8 cellular contexts compared by ENCODE assay signal in genomic region chr6:47247227-47247797, GRCh38.
DNase-seq lines count a peak whose midpoint lies in the region; ATAC-seq and TF ChIP-seq lines count a peak whose summit lies in the region.

No MANE protein-coding gene starts in this region.

- WGBS in endodermal cell (ENCODE audit: insufficient coverage in 1 of 2, insufficient read length in 1 of 2), 2 experiments, result 86 to 93% methylated on average over 2 of the region's 2 CpGs

- H3K4me1 ChIP-seq in endodermal cell (ENCODE audit: control insufficient read depth, insufficient read depth, low read length), result peaks cover 20% of the 10 kb centered on the region

- H3K4me3 ChIP-seq in endodermal cell (ENCODE audit: low read length), result no peak overlapping the region

- H3K27ac Mint-ChIP-seq in mesothelial cell of epicardium (peak overlapping the region; percentile 40), endodermal cell (no peak overlapping the region)

- H3K4me1 Mint-ChIP-seq in mesothelial cell of epicardium (peaks cover 23% of the 10 kb centered on the region), endodermal cell (peaks cover 49% of the 10 kb centered on the region)

- H3K9ac ChIP-seq in endodermal cell (ENCODE audit: extremely low read depth, low read length, poor library complexity, severe bottlenecking), result no peak overlapping the region

- peak; percentile 85 for DNase-seq in DMS153 treated with DMSO at 0.1 percent for 48 hours (lab: John Stamatoyannopoulos, UW; ENCODE audit: unreplicated experiment)
- DNase-seq in KBM-7, result peak; percentile 67
- peak; percentile 27 for DNase-seq in SK-N-DZ (ENCODE audit: low spot score)
- DNase-seq in mesothelial cell of epicardium (ENCODE audit: low spot score in 2 of 2, unreplicated experiment in 2 of 2), result no peak
- DNase-seq in endodermal cell, result no peak
- DNase-seq in HK-2 (ENCODE audit: unreplicated experiment), result no peak
- no peak for DNase-seq in ACHN

- H3K4me3 Mint-ChIP-seq in mesothelial cell of epicardium, result no peak overlapping the region
- no peak overlapping the region for H3K4me3 Mint-ChIP-seq in endodermal cell

- no peaks in the 10 kb centered on the region for H3K9me3 ChIP-seq in endodermal cell (ENCODE audit: control insufficient read depth, low read length)

- in situ Hi-C loops in KBM-7 (cut with MboI; ENCODE audit: low pct_unique_long_range_greater_than_20kb, low sequenced_read_pairs), result no loop called here
- in situ Hi-C loops in ACHN (cut with HindIII; ENCODE audit: low pct_ligation_motif_present, low pct_unique_long_range_greater_than_20kb, low sequenced_read_pairs), result no loop called here

- H3K9me3 Mint-ChIP-seq in mesothelial cell of epicardium (no peaks in the 10 kb centered on the region), endodermal cell (no peaks in the 10 kb centered on the region)

- H3K27me3 Mint-ChIP-seq in mesothelial cell of epicardium (ENCODE audit: low read depth), result no peaks in the 10 kb centered on the region
- H3K27me3 Mint-ChIP-seq in endodermal cell (ENCODE audit: insufficient read depth), result no peaks in the 10 kb centered on the region

- H3K36me3 Mint-ChIP-seq in mesothelial cell of epicardium (no peaks in the 10 kb centered on the region), endodermal cell (ENCODE audit: low read depth) (peaks cover 37% of the 10 kb centered on the region)

- no peak overlapping the region for H3K27ac ChIP-seq in endodermal cell (ENCODE audit: low read depth, low read length)

- H3K27me3 ChIP-seq in endodermal cell (ENCODE audit: control insufficient read depth, insufficient read depth, low read length, poor library complexity, severe bottlenecking), result no peaks in the 10 kb centered on the region

- peak; percentile 49 for ATAC-seq in GM21528 (IDR thresholded peaks at IDR 0.05; ENCODE audit: low FRiP score, unreplicated experiment)

- TF ChIP-seq CTCF in mesothelial cell of epicardium (IDR thresholded peaks at IDR 0.05; ENCODE audit: unreplicated experiment) (no peak), endodermal cell (conservative IDR thresholded peaks at IDR 0.05) (no peak)

- peaks cover 92% of the 10 kb centered on the region for H3K36me3 ChIP-seq in endodermal cell (ENCODE audit: control insufficient read depth, insufficient read depth, low read length)

Comparison
In these comparisons a context has a peak if more than half of its experiments do, and no peak if none do; other contexts are left out.
1. DNase-seq: peak in DMS153 treated with DMSO at 0.1 percent for 48 hours (single experiment), KBM-7 (single experiment) and SK-N-DZ (single experiment); none in mesothelial cell of epicardium (0 of 2), endodermal cell (single experiment), HK-2 (single experiment) and ACHN (single experiment).